19 cellular contexts compared by ENCODE assay signal in genomic region chr10:121501796-121502195, GRCh38.
"Had no signal": no experiment of that assay in that cellular context is flagged by ENCODE, and none has a peak within 500 bp of the region (broad histone marks: within the 10 kb centered on the region; RNA-seq: fewer than 3 reads in every experiment).

No MANE protein-coding gene starts in this region.

- H3K27ac ChIP-seq: adrenal gland, esophagus muscularis mucosa, lower lobe of right lung, testis, upper lobe of left lung, VCaP had no signal

- H3K36me3 ChIP-seq: adrenal gland had no signal

- DNase-seq: activated CD4-positive, alpha-beta T cell treated with anti-CD3 and anti-CD28 coated beads for 1 hour; activated CD8-positive, alpha-beta memory T cell treated with anti-CD3 and anti-CD28 coated beads for 24 hours; activated CD8-positive, alpha-beta memory T cell treated with anti-CD3 and anti-CD28 coated beads, Interleukin-2, amount 50 U/mL, for 48 hours; activated effector memory CD4-positive, alpha-beta T cell treated with anti-CD3 and anti-CD28 coated beads, Interleukin-2, amount 50 U/mL, for 16 hours; activated naive CD4-positive, alpha-beta T cell treated with anti-CD3 and anti-CD28 coated beads, Interleukin-2, amount 50 U/mL, for 16 hours; activated T-cell treated with anti-CD3 and anti-CD28 coated beads, Interleukin-2, amount 50 U/mL, for 48 hours; adrenal gland; effector memory CD4-positive, alpha-beta T cell; left colon; lower lobe of right lung; natural killer cell; occipital lobe; T-helper 17 cell; testis; upper lobe of left lung had no signal

- H3K27me3 ChIP-seq: adrenal gland, esophagus muscularis mucosa, testis, upper lobe of left lung had no signal

- H3K27me3 Mint-ChIP-seq: dendritic cell treated with granulocyte-macrophage colony-stimulating factor and Interleukin-4, amounts not matched to agents 40 ng/mL and 50 ng/mL, for 4 days; stimulated activated naive CD8-positive, alpha-beta T cell treated with anti-CD3 and anti-CD28 coated beads, Interleukin-15, Interleukin-2, amounts not matched to agents 100 ng/mL and 50 ng/mL, for 24 hours; T-helper 17 cell had no signal

- H3K27ac Mint-ChIP-seq: dendritic cell treated with granulocyte-macrophage colony-stimulating factor and Interleukin-4, amounts not matched to agents 40 ng/mL and 50 ng/mL, for 4 days; natural killer cell; stimulated activated naive CD8-positive, alpha-beta T cell treated with anti-CD3 and anti-CD28 coated beads, Interleukin-15, Interleukin-2, amounts not matched to agents 100 ng/mL and 50 ng/mL, for 24 hours; T-helper 17 cell had no signal

- H3K36me3 Mint-ChIP-seq: natural killer cell had no signal

- H3K9me3 ChIP-seq: adrenal gland, esophagus muscularis mucosa, lower lobe of right lung, testis, upper lobe of left lung had no signal

- H3K4me3 Mint-ChIP-seq: dendritic cell treated with granulocyte-macrophage colony-stimulating factor and Interleukin-4, amounts not matched to agents 40 ng/mL and 50 ng/mL, for 4 days; natural killer cell; stimulated activated naive CD8-positive, alpha-beta T cell treated with anti-CD3 and anti-CD28 coated beads, Interleukin-15, Interleukin-2, amounts not matched to agents 100 ng/mL and 50 ng/mL, for 24 hours; T-helper 17 cell had no signal

- ATAC-seq: left colon, lower lobe of right lung, natural killer cell, T-helper 17 cell had no signal

- H3K4me1 ChIP-seq: adrenal gland, lower lobe of right lung, testis, upper lobe of left lung had no signal

- H3K4me1 Mint-ChIP-seq: natural killer cell, T-helper 17 cell had no signal

- H3K9me3 Mint-ChIP-seq: dendritic cell treated with granulocyte-macrophage colony-stimulating factor and Interleukin-4, amounts not matched to agents 40 ng/mL and 50 ng/mL, for 4 days; natural killer cell; stimulated activated naive CD8-positive, alpha-beta T cell treated with anti-CD3 and anti-CD28 coated beads, Interleukin-15, Interleukin-2, amounts not matched to agents 100 ng/mL and 50 ng/mL, for 24 hours had no signal

- H3K4me3 ChIP-seq: adrenal gland, esophagus muscularis mucosa, lower lobe of right lung, testis, upper lobe of left lung had no signal
